ENCODE assay signal across 8 cellular contexts in the genomic region with DNA sequence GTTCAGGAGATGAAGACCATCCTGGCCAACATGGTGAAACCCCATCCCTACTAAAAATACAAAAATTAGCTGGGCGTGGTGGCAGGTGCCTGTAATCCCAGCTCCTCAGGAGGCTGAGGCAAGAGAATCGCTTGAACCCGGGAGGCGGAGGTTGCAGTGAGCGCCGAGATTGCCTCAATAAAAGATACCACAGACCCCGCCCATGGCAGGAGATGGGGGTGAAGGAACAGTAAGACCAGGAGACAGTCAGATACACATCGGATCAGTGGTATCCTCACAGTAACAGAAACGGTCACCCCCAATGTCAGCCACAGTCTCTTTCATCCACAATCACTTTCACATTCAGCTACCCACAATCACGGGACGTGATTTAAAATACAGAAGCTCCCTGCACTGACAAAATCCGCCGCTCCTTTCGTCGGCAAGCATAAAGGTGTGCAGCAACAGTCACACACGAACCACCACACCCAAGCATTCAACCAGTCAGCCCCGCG. TPM values are rescaled to one million over a fixed set of nuclear protein-coding genes. Genes with fewer than 3 reads are reported as not detected.
DNase-seq lines count a peak whose midpoint lies in the region; ATAC-seq and TF ChIP-seq lines count a peak whose summit lies in the region.
"Not testable (repeated sequence)": the region's sequence is repeated elsewhere in the genome, so short reads cannot be mapped to it uniquely, and the experiment has no call there.

No MANE protein-coding gene starts in this region.

- not testable (repeated sequence) for DNase-seq in A673 (ENCODE audit: low spot score); NB4 (ENCODE audit: low read depth); activated CD4-positive, alpha-beta T cell treated with anti-CD3 and anti-CD28 coated beads, Interleukin-2, amount 10 ng/mL, durations not matched to agents 7 days and 5 days
- peak; percentile 68 for DNase-seq in kidney glomerular epithelial cell (lab: John Stamatoyannopoulos, UW)

- POLR2A ChIA-PET in A673 (lab: Charles Lee; ENCODE audit: low non-redundant PET) = interaction anchor here (1.0 to 1.1 kb wide), 2 partner anchors 53 to 96 kb away, joined by 3 read pairs; no protein-coding TSS in a partner anchor
- POLR2A ChIA-PET in activated CD4-positive, alpha-beta T cell treated with anti-CD3 and anti-CD28 coated beads, Interleukin-2, amount 10 ng/mL, durations not matched to agents 7 days and 5 days (lab: Charles Lee) = interaction anchor here (0.7 to 1.4 kb wide), 7 partner anchors 34 to 292 kb away, joined by 3 to 4 read pairs (median 3); a partner anchor contains a TSS

- H3K9me3 Mint-ChIP-seq in activated CD4-positive, alpha-beta T cell treated with anti-CD3 and anti-CD28 coated beads, Interleukin-2, amount 10 ng/mL, durations not matched to agents 7 days and 5 days = peaks cover 24% of the 10 kb centered on the region

- peak overlapping the region; percentile 57 for H3K4me3 ChIP-seq in A673 (ENCODE audit: low read depth, low read length, poor library complexity, severe bottlenecking)
- peak overlapping the region; percentile 67 for H3K4me3 ChIP-seq in NB4 (ENCODE audit: low read depth, low read length)
- peak overlapping the region; percentile 75 to 76 for H3K4me3 ChIP-seq in duodenal mucosa (ENCODE audit: low read depth in 1 of 2, low read length in 2 of 2)
- H3K4me3 ChIP-seq in rectal smooth muscle tissue (ENCODE audit: low read length) = peak overlapping the region; percentile 94

- H3K27me3 ChIP-seq in A673 (replicated peaks; ENCODE audit: insufficient read depth, low read depth, low read length, poor library complexity); duodenal mucosa (ENCODE audit: control insufficient read depth in 1 of 2, insufficient read depth in 2 of 2, low read length in 2 of 2); rectal smooth muscle tissue (ENCODE audit: control insufficient read depth, insufficient read depth, low read length): not testable (repeated sequence)

- peak overlapping the region; percentile 75 to 95 for H3K9ac ChIP-seq in duodenal mucosa (ENCODE audit: low read depth in 1 of 2, low read length in 2 of 2)
- H3K9ac ChIP-seq in rectal smooth muscle tissue (ENCODE audit: low read length) = peak overlapping the region; percentile 84

- H3K27ac ChIP-seq in A673 (ENCODE audit: low read depth, low read length, poor library complexity, severe bottlenecking) (peak overlapping the region; percentile 74), duodenal mucosa (ENCODE audit: low read depth, low read length) (peak overlapping the region; percentile 84), rectal smooth muscle tissue (ENCODE audit: low read depth, low read length) (peak overlapping the region; percentile 76)

- H3K4me3 Mint-ChIP-seq in activated CD4-positive, alpha-beta T cell treated with anti-CD3 and anti-CD28 coated beads, Interleukin-2, amount 10 ng/mL, durations not matched to agents 7 days and 5 days = peak overlapping the region; percentile 93

- H3K4me1 ChIP-seq in A673 (ENCODE audit: insufficient read depth, low read length, poor library complexity, severe bottlenecking); rectal smooth muscle tissue (ENCODE audit: control insufficient read depth, insufficient read depth, low read length): not testable (repeated sequence)
- peaks cover 4 to 13% of the 10 kb centered on the region in 2 donors for H3K4me1 ChIP-seq in duodenal mucosa (ENCODE audit: control insufficient read depth in 1 of 2, insufficient read depth in 2 of 2, low read length in 2 of 2)

- TF ChIP-seq POLR2A in NB4 (IDR thresholded peaks at IDR 0.05; ENCODE audit: extremely low read depth, insufficient read length) = not testable (repeated sequence)

- CTCF ChIA-PET in A673 (lab: Charles Lee) = not testable (repeated sequence)
- CTCF ChIA-PET in activated CD4-positive, alpha-beta T cell treated with anti-CD3 and anti-CD28 coated beads, Interleukin-2, amount 10 ng/mL, durations not matched to agents 7 days and 5 days (lab: Charles Lee) = interaction anchor here (0.6 to 1.3 kb wide), 5 partner anchors 36 to 885 kb away, joined by 3 to 5 read pairs (median 3); a partner anchor contains a TSS

- peak overlapping the region; percentile 97 for H3K27ac Mint-ChIP-seq in activated CD4-positive, alpha-beta T cell treated with anti-CD3 and anti-CD28 coated beads, Interleukin-2, amount 10 ng/mL, durations not matched to agents 7 days and 5 days

- peak; percentile 23 for ATAC-seq in GM19025 (IDR thresholded peaks at IDR 0.05; ENCODE audit: low read depth, unreplicated experiment)
- ATAC-seq in HG02840 (IDR thresholded peaks at IDR 0.05; ENCODE audit: low FRiP score, unreplicated experiment) = peak; percentile 14

- not testable (repeated sequence) for BruUV-seq in A673 (replicated peaks; lab: Mats Ljungman, UMichigan)

- H3K4me1 Mint-ChIP-seq in activated CD4-positive, alpha-beta T cell treated with anti-CD3 and anti-CD28 coated beads, Interleukin-2, amount 10 ng/mL, durations not matched to agents 7 days and 5 days = peaks cover 22% of the 10 kb centered on the region

- H3K36me3 ChIP-seq in A673 (ENCODE audit: insufficient read depth, low read length, poor library complexity, severe bottlenecking); rectal smooth muscle tissue (ENCODE audit: control insufficient read depth, insufficient read depth, low read length): not testable (repeated sequence)
- peaks cover 12% of the 10 kb centered on the region in 2 donors for H3K36me3 ChIP-seq in duodenal mucosa (ENCODE audit: control insufficient read depth in 1 of 2, insufficient read depth in 2 of 2, low read length in 2 of 2)

- intact Hi-C loops in A673 (cut with micrococcal nuclease; ENCODE audit: unreplicated experiment) = not testable (repeated sequence)

- H3K36me3 Mint-ChIP-seq in activated CD4-positive, alpha-beta T cell treated with anti-CD3 and anti-CD28 coated beads, Interleukin-2, amount 10 ng/mL, durations not matched to agents 7 days and 5 days (ENCODE audit: low read depth) = peaks cover 13% of the 10 kb centered on the region

- H3K9me3 ChIP-seq in A673 (ENCODE audit: low read depth, low read length, poor library complexity, severe bottlenecking) (peaks cover 10% of the 10 kb centered on the region), duodenal mucosa (ENCODE audit: control insufficient read depth in 1 of 2, low read length in 2 of 2) (peaks cover 15 to 23% of the 10 kb centered on the region in 2 donors)

- H3K27me3 Mint-ChIP-seq in activated CD4-positive, alpha-beta T cell treated with anti-CD3 and anti-CD28 coated beads, Interleukin-2, amount 10 ng/mL, durations not matched to agents 7 days and 5 days = not testable (repeated sequence)

- TF ChIP-seq CTCF in A673 (conservative IDR thresholded peaks at IDR 0.05; ENCODE audit: low read depth, low read length); NB4 (IDR thresholded peaks at IDR 0.05; ENCODE audit: low read depth, low read length): not testable (repeated sequence)

RNA-seq across cellular contexts. Expression of a gene that starts 0.5 kb away (rescaled TPM):
- total RNA-seq in A673 (2021) = 5.2 and 5.8 TPM in 2 replicates
- total RNA-seq in activated CD4-positive, alpha-beta T cell treated with anti-CD3 and anti-CD28 coated beads, Interleukin-2, amount 10 ng/mL, durations not matched to agents 7 days and 5 days = 1 to 10 TPM; 7.8 to 8.8 TPM
